Comparison of ENCODE assay signal across 24 cellular contexts in the genomic region with DNA sequence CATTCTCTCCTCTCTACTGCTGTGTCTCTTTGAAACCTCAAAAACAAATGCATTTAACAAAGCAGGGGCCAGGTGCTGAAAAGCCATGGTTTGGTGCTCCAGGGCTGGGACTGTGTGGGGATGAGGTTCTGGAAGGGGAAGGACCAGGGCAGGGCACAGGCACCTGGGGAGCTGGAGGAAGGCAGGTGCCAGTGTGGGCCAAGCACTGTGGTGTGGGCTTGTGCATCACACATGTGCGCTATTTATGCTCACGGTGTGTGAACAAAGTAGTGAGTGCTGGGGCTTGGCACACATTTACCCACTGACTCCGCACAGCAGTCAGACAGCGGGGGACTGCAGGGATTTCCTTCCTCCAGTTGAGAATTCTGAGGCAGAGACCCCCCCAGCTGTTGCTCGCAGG. TPM values are rescaled to one million over a fixed set of nuclear protein-coding genes. Genes with fewer than 3 reads are reported as not detected.
"Had no signal": no experiment of that assay in that cellular context is flagged by ENCODE, and none has a peak within 500 bp of the region (broad histone marks: within the 10 kb centered on the region; RNA-seq: fewer than 3 reads in every experiment).

No MANE protein-coding gene starts in this region.

- H3K27ac ChIP-seq: colonic mucosa, foreskin keratinocyte, hepatocyte, ovary, right atrium auricular region, suprapubic skin, thyroid gland, upper lobe of left lung, uterus had no signal

- H3K4me3 ChIP-seq: colonic mucosa, hepatocyte, lung, ovary, right atrium auricular region, suprapubic skin, thyroid gland, upper lobe of left lung, uterus had no signal

- H3K9me3 ChIP-seq: colonic mucosa, ovary, right atrium auricular region, suprapubic skin, thyroid gland, upper lobe of left lung, uterus had no signal

- H3K27me3 ChIP-seq: colonic mucosa, hepatocyte, ovary, right atrium auricular region, thyroid gland, upper lobe of left lung, uterus had no signal

- H3K36me3 ChIP-seq: colonic mucosa, ovary, right atrium auricular region, suprapubic skin, thyroid gland, upper lobe of left lung, uterus had no signal

- H3K4me3 Mint-ChIP-seq: endodermal cell, nephron had no signal

- H3K4me1 Mint-ChIP-seq: nephron had no signal

- H3K27ac Mint-ChIP-seq: endodermal cell, nephron had no signal

- H3K4me1 ChIP-seq: colonic mucosa, foreskin keratinocyte, suprapubic skin, thyroid gland, uterus had no signal

- DNase-seq: colonic mucosa; effector CD4-positive, alpha-beta T cell; endodermal cell; erythroblast; foreskin keratinocyte; kidney; left cardiac atrium; left ventricle myocardium superior; mesenchymal stem cell; midbrain; ovary; small intestine; stimulated activated CD4-positive, alpha-beta T cell treated with anti-CD3 and anti-CD28 coated beads, Interleukin-12 subunit alpha, Interleukin-12 subunit beta, amount 100 ng/mL, for 4 hours; stimulated activated naive CD4-positive, alpha-beta T cell; thyroid gland; upper lobe of left lung; uterus had no signal

- ATAC-seq: foreskin keratinocyte had no signal

- H2AFZ ChIP-seq: hepatocyte had no signal

- H3K9me3 Mint-ChIP-seq: endodermal cell, nephron had no signal

- H3K4me2 ChIP-seq: hepatocyte had no signal

RNA-seq across cellular contexts. Expression of gene HRH2, which starts 10.1 kb away (rescaled TPM):
- total RNA-seq: dermis microvascular lymphatic vessel endothelial cell, endothelial cell of umbilical vein, foreskin keratinocyte had no signal
